In genomic region chr12:92987362-92987761, GRCh38 we compare ENCODE assay signal across 8 cellular contexts. TPM values are rescaled to one million over a fixed set of nuclear protein-coding genes. Genes with fewer than 3 reads are reported as not detected.
A peak's percentile ranks its signal among the peaks of the same experiment; 100 is the strongest.
DNase-seq lines count a peak whose midpoint lies in the region; ATAC-seq and TF ChIP-seq lines count a peak whose summit lies in the region.

No MANE protein-coding gene starts in this region.

- ATAC-seq in GM21390 (IDR thresholded peaks at IDR 0.05; ENCODE audit: unreplicated experiment): peak; percentile 28
- ATAC-seq in mucosa of descending colon: peak; percentile 87
- no peak for ATAC-seq in HG03457 (IDR thresholded peaks at IDR 0.05; ENCODE audit: unreplicated experiment)
- no peak for ATAC-seq in GM18505 (IDR thresholded peaks at IDR 0.05; ENCODE audit: unreplicated experiment)

- TF ChIP-seq CTCF in Calu3 (IDR thresholded peaks at IDR 0.05; ENCODE audit: unreplicated experiment) (peak; percentile 23), endothelial cell (IDR thresholded peaks at IDR 0.05; ENCODE audit: unreplicated experiment) (peak; percentile 65), mucosa of descending colon (IDR thresholded peaks at IDR 0.05) (no peak)

- intact Hi-C loops in Calu3 (cut with micrococcal nuclease; ENCODE audit: unreplicated experiment): loop anchor here (1.0 to 5.0 kb wide), 5 partner anchors 150 to 409 kb away; no protein-coding TSS in a partner anchor
- intact Hi-C loops in mucosa of descending colon (cut with DNase I, micrococcal nuclease): loop anchor here (5.0 to 10.0 kb wide), 2 partner anchors 410 to 427 kb away; no protein-coding TSS in a partner anchor

- H3K36me3 ChIP-seq in mucosa of descending colon (ENCODE audit: low read depth): no peaks in the 10 kb centered on the region

- no peaks in the 10 kb centered on the region for H3K4me1 ChIP-seq in mucosa of descending colon (ENCODE audit: low read depth)

- TF ChIP-seq POLR2A in GM18505 (IDR thresholded peaks at IDR 0.05; ENCODE audit: borderline replicate concordance, extremely low read depth, insufficient read depth, insufficient read length): no peak

- H3K4me1 Mint-ChIP-seq in Calu3 (ENCODE audit: low read depth, unreplicated experiment) (peaks cover 30% of the 10 kb centered on the region), endothelial cell (ENCODE audit: unreplicated experiment) (peaks cover 8% of the 10 kb centered on the region)

- H3K27ac Mint-ChIP-seq in Calu3 (ENCODE audit: unreplicated experiment): peak overlapping the region; percentile 27
- H3K27ac Mint-ChIP-seq in endothelial cell (ENCODE audit: unreplicated experiment): no peak overlapping the region

- H3K4me3 Mint-ChIP-seq in Calu3 (ENCODE audit: low read depth, unreplicated experiment) (no peak overlapping the region), endothelial cell (ENCODE audit: unreplicated experiment) (no peak overlapping the region)

- in situ Hi-C loops in SK-MEL-5 (cut with HindIII; ENCODE audit: low pct_unique_long_range_greater_than_20kb, low sequenced_read_pairs): no loop called here

- CTCF ChIA-PET in Calu3 (lab: Charles Lee): interaction anchor here (0.7 to 2.6 kb wide), 12 partner anchors 24 to 1927 kb away, joined by 3 to 31 read pairs (median 6); partner anchors contain the start of gene EEA1

- H3K9me3 ChIP-seq in mucosa of descending colon: no peaks in the 10 kb centered on the region

- H3K27me3 Mint-ChIP-seq in Calu3 (ENCODE audit: unreplicated experiment) (no peaks in the 10 kb centered on the region), endothelial cell (ENCODE audit: unreplicated experiment) (peaks cover 2% of the 10 kb centered on the region)

- peak; percentile 39 for DNase-seq in Calu3
- DNase-seq in NCI-H1092 treated with DMSO at 0.1 percent for 48 hours (lab: John Stamatoyannopoulos, UW): peak; percentile 63
- DNase-seq in SK-MEL-5 (ENCODE audit: low read depth, low spot score): peak; percentile 89
- DNase-seq in endothelial cell (ENCODE audit: low spot score): peak; percentile 14
- peak in 1 of 3 donors; percentile 64 for DNase-seq in mucosa of descending colon

- no TSS peak for BruUV-seq in Calu3 (replicated peaks; lab: Mats Ljungman, UMichigan)

- H3K9me3 Mint-ChIP-seq in Calu3 (ENCODE audit: low read depth, unreplicated experiment) (peaks cover 2% of the 10 kb centered on the region), endothelial cell (ENCODE audit: unreplicated experiment) (no peaks in the 10 kb centered on the region)

- H3K36me3 Mint-ChIP-seq in Calu3 (ENCODE audit: insufficient read depth, unreplicated experiment) (no peaks in the 10 kb centered on the region), endothelial cell (ENCODE audit: low read depth, unreplicated experiment) (no peaks in the 10 kb centered on the region)

- no peak overlapping the region for H3K4me3 ChIP-seq in mucosa of descending colon

RNA-seq across cellular contexts. Expression of gene EEA1, which starts 58.3 kb away (rescaled TPM):
- total RNA-seq in Calu3 (2022) (25.5 and 27.4 TPM in 2 replicates), endothelial cell (ENCODE audit: unreplicated experiment) (14.1 TPM), mucosa of descending colon (10 to 100 TPM; 34.2 to 35.8 (median 34.6) TPM)
- 29.0 and 31.5 TPM in 2 replicates for total RNA-seq in SK-MEL-5 (2014; rRNA removed; shearing (Covaris generic))
- 9.7 and 15.1 TPM in 2 replicates for polyA plus RNA-seq in SK-MEL-5 (2015; cell fraction: cytosol; rRNA removed)
- polyA plus RNA-seq in SK-MEL-5 (2015; cell fraction: nucleus; rRNA removed): 22.3 and 25.4 TPM in 2 replicates

Comparison
In these comparisons a context has a peak if more than half of its experiments do, and no peak if none do; other contexts are left out.
1. ATAC-seq: peak in GM21390 (single experiment) and mucosa of descending colon (single experiment); none in HG03457 (single experiment) and GM18505 (single experiment).